Comparison of ENCODE assay signal across 9 cellular contexts in genomic region chr9:128150594-128151342, GRCh38. TPM values are rescaled to one million over a fixed set of nuclear protein-coding genes. Genes with fewer than 3 reads are reported as not detected.
DNase-seq lines count a peak whose midpoint lies in the region; ATAC-seq and TF ChIP-seq lines count a peak whose summit lies in the region.
"Had no signal": no experiment of that assay in that cellular context is flagged by ENCODE, and none has a peak within 500 bp of the region (broad histone marks: within the 10 kb centered on the region; RNA-seq: fewer than 3 reads in every experiment).

No MANE protein-coding gene starts in this region.

- H3K4me1 Mint-ChIP-seq in activated CD4-positive, alpha-beta T cell treated with anti-CD3 and anti-CD28 coated beads for 36 hours: no peaks in the 10 kb centered on the region
- peaks cover 3% of the 10 kb centered on the region for H3K4me1 Mint-ChIP-seq in glutamatergic neuron (ENCODE audit: low read depth, unreplicated experiment)

- H3K27me3 Mint-ChIP-seq in activated CD4-positive, alpha-beta T cell treated with anti-CD3 and anti-CD28 coated beads for 36 hours: no peaks in the 10 kb centered on the region
- peaks cover 6% of the 10 kb centered on the region for H3K27me3 Mint-ChIP-seq in glutamatergic neuron (ENCODE audit: unreplicated experiment)

- peak; percentile 43 for TF ChIP-seq CTCF in glutamatergic neuron (IDR thresholded peaks at IDR 0.05; ENCODE audit: partially characterized antibody, unreplicated experiment)

- CTCF ChIA-PET in activated CD4-positive, alpha-beta T cell treated with anti-CD3 and anti-CD28 coated beads for 36 hours (lab: Charles Lee): interaction anchor here (1.1 to 1.8 kb wide), 4 partner anchors 8 to 33 kb away, joined by 3 to 8 read pairs (median 3); partner anchors contain the start of gene BBLN

- intact Hi-C loops in activated CD4-positive, alpha-beta T cell treated with anti-CD3 and anti-CD28 coated beads for 36 hours (cut with DNase I, micrococcal nuclease): no loop called here

- H3K27ac Mint-ChIP-seq in activated CD4-positive, alpha-beta T cell treated with anti-CD3 and anti-CD28 coated beads for 36 hours: no peak overlapping the region
- no peak overlapping the region for H3K27ac Mint-ChIP-seq in glutamatergic neuron (ENCODE audit: unreplicated experiment)

- POLR2A ChIA-PET in activated CD4-positive, alpha-beta T cell treated with anti-CD3 and anti-CD28 coated beads for 36 hours (lab: Charles Lee): no interaction called here

- no peaks in the 10 kb centered on the region for H3K9me3 Mint-ChIP-seq in activated CD4-positive, alpha-beta T cell treated with anti-CD3 and anti-CD28 coated beads for 36 hours (ENCODE audit: low read depth)
- peaks cover 8% of the 10 kb centered on the region for H3K9me3 Mint-ChIP-seq in glutamatergic neuron (ENCODE audit: unreplicated experiment)

- ATAC-seq in activated CD4-positive, alpha-beta T cell treated with anti-CD3 and anti-CD28 coated beads for 36 hours: peak; percentile 83
- ATAC-seq in stimulated activated naive CD8-positive, alpha-beta T cell treated with anti-CD3 and anti-CD28 coated beads, Interleukin-15, Interleukin-2, amounts not matched to agents 100 U/mL and 50 U/mL, for 24 hours: peak; percentile 42

- DNase-seq in activated CD4-positive, alpha-beta T cell treated with anti-CD3 and anti-CD28 coated beads for 36 hours: peak; percentile 49
- DNase-seq in activated CD4-positive, alpha-beta T cell treated with anti-CD3 and anti-CD28 coated beads, Interleukin-2, amount 50 U/mL, for 4 hours: no peak
- DNase-seq in RPMI8226 (peak; percentile 78), glutamatergic neuron (peak; percentile 56), kidney glomerular epithelial cell (lab: John Stamatoyannopoulos, UW) (no peak), NCI-H2227 (lab: John Stamatoyannopoulos, UW; ENCODE audit: unreplicated experiment) (no peak)
- DNase-seq in stimulated activated naive CD8-positive, alpha-beta T cell treated with anti-CD3 and anti-CD28 coated beads, Interleukin-15, Interleukin-2, amounts not matched to agents 100 U/mL and 50 U/mL, for 24 hours: peak; percentile 41
- no peak for DNase-seq in stimulated activated CD4-positive, alpha-beta T cell treated with anti-CD3 and anti-CD28 coated beads, Interleukin-1b, Interleukin-23, amount 100 ng/mL, for 48 hours
- DNase-seq: NCI-H446 treated with DMSO at 0.1 percent for 48 hours had no signal

- H3K36me3 Mint-ChIP-seq in activated CD4-positive, alpha-beta T cell treated with anti-CD3 and anti-CD28 coated beads for 36 hours (ENCODE audit: low read depth): no peaks in the 10 kb centered on the region
- H3K36me3 Mint-ChIP-seq in glutamatergic neuron (ENCODE audit: unreplicated experiment): no peaks in the 10 kb centered on the region

- H3K4me3 Mint-ChIP-seq in activated CD4-positive, alpha-beta T cell treated with anti-CD3 and anti-CD28 coated beads for 36 hours: no peak overlapping the region
- H3K4me3 Mint-ChIP-seq in glutamatergic neuron (ENCODE audit: unreplicated experiment): peak overlapping the region; percentile 33

RNA-seq across cellular contexts. Expression of gene LCN2, which starts 1.5 kb away (rescaled TPM):
- not detected for total RNA-seq in activated CD4-positive, alpha-beta T cell treated with anti-CD3 and anti-CD28 coated beads for 36 hours
- not detected for total RNA-seq in glutamatergic neuron (ENCODE audit: unreplicated experiment)

RNA-seq across cellular contexts. Expression of gene BBLN, which starts 9.3 kb away (rescaled TPM):
- total RNA-seq in activated CD4-positive, alpha-beta T cell treated with anti-CD3 and anti-CD28 coated beads for 36 hours: 10 to 100 TPM; 64.4 to 68.5 TPM
- total RNA-seq in glutamatergic neuron (ENCODE audit: unreplicated experiment): 147 TPM

RNA-seq across cellular contexts. Expression of gene PTGES2, which starts 23.2 kb away (rescaled TPM):
- total RNA-seq in activated CD4-positive, alpha-beta T cell treated with anti-CD3 and anti-CD28 coated beads for 36 hours: 10 to 100 TPM; 47.7 to 48.5 TPM
- 85.1 TPM for total RNA-seq in glutamatergic neuron (ENCODE audit: unreplicated experiment)

RNA-seq across cellular contexts. Expression of gene CIZ1, which starts 40.6 kb away (rescaled TPM):
- total RNA-seq in activated CD4-positive, alpha-beta T cell treated with anti-CD3 and anti-CD28 coated beads for 36 hours: 100 to 1,000 TPM in 1 of 2 experiments, 10 to 100 TPM in 1; 79.5 to 110 TPM
- 174 TPM for total RNA-seq in glutamatergic neuron (ENCODE audit: unreplicated experiment)

RNA-seq across cellular contexts. Expression of gene DNM1, which starts 52.4 kb away (rescaled TPM):
- total RNA-seq in activated CD4-positive, alpha-beta T cell treated with anti-CD3 and anti-CD28 coated beads for 36 hours: under 1 TPM; 0.50 to 0.72 TPM
- total RNA-seq in glutamatergic neuron (ENCODE audit: unreplicated experiment): 276 TPM

Comparison
In these comparisons a context has a peak if more than half of its experiments do, and no peak if none do; other contexts are left out.
1. DNase-seq: peak in activated CD4-positive, alpha-beta T cell treated with anti-CD3 and anti-CD28 coated beads for 36 hours (single experiment), RPMI8226 (single experiment), glutamatergic neuron (single experiment) and stimulated activated naive CD8-positive, alpha-beta T cell treated with anti-CD3 and anti-CD28 coated beads, Interleukin-15, Interleukin-2, amounts not matched to agents 100 U/mL and 50 U/mL, for 24 hours (single experiment); none in activated CD4-positive, alpha-beta T cell treated with anti-CD3 and anti-CD28 coated beads, Interleukin-2, amount 50 U/mL, for 4 hours (0 of 2), kidney glomerular epithelial cell (single experiment), NCI-H2227 (single experiment) and stimulated activated CD4-positive, alpha-beta T cell treated with anti-CD3 and anti-CD28 coated beads, Interleukin-1b, Interleukin-23, amount 100 ng/mL, for 48 hours (single experiment).